ENCODE assay signal across 1 cellular context in genomic region chr12:47346251-47347019, GRCh38.
TF ChIP-seq lines count a peak whose summit lies in the region.

No MANE protein-coding gene starts in this region.

TF ChIP-seq in HepG2, 621 proteins besides CTCF, POLR2A, EP300 and RAD21 (continued from another document and continues in another):
- TF ChIP-seq SNAPC4 (CRISPR knock-in tag; IDR thresholded peaks at IDR 0.05) (no peak), ZNF484 (CRISPR knock-in tag; IDR thresholded peaks at IDR 0.05; ENCODE audit: borderline replicate concordance, low read depth) (no peak), NR2F6 (IDR thresholded peaks at IDR 0.05) (peak; percentile 68), NR2F6 (CRISPR knock-in tag; IDR thresholded peaks at IDR 0.05) (peak; percentile 82), MTF2 (CRISPR knock-in tag; IDR thresholded peaks at IDR 0.05; ENCODE audit: borderline replicate concordance) (no peak), GABPA (IDR thresholded peaks at IDR 0.05; ENCODE audit: low read depth, low read length) (no peak), GABPA (CRISPR knock-in tag; IDR thresholded peaks at IDR 0.05; ENCODE audit: low read depth) (0 out of 2 replicates have a peak, but pooled peaks have one; percentile 28), THAP9 (CRISPR knock-in tag; IDR thresholded peaks at IDR 0.05; ENCODE audit: borderline replicate concordance) (no peak), NR2F2 (IDR thresholded peaks at IDR 0.05; ENCODE audit: borderline replicate concordance, low read depth) (peak; percentile 82), SMAD1 (CRISPR knock-in tag; IDR thresholded peaks at IDR 0.05; ENCODE audit: borderline replicate concordance, low read depth) (no peak), TFDP2 (CRISPR knock-in tag; IDR thresholded peaks at IDR 0.05) (0 out of 2 replicates have a peak, but pooled peaks have one; percentile 16), ZNF710 (CRISPR knock-in tag; IDR thresholded peaks at IDR 0.05; ENCODE audit: borderline replicate concordance) (no peak), MEF2D (CRISPR knock-in tag; IDR thresholded peaks at IDR 0.05) (peak; percentile 66; the same call in 1 of the 2 replicates), STAT5B (CRISPR knock-in tag; IDR thresholded peaks at IDR 0.05) (no peak), ZNF644 (CRISPR knock-in tag; IDR thresholded peaks at IDR 0.05; ENCODE audit: low read depth) (0 out of 2 replicates have a peak, but pooled peaks have one; percentile 51), ZNF546 (CRISPR knock-in tag; conservative IDR thresholded peaks at IDR 0.05) (no peak), ZFP90 (CRISPR knock-in tag; IDR thresholded peaks at IDR 0.05; ENCODE audit: borderline replicate concordance) (no peak), ZNF75D (CRISPR knock-in tag; IDR thresholded peaks at IDR 0.05; ENCODE audit: borderline replicate concordance) (no peak), KAT8 (CRISPR knock-in tag; IDR thresholded peaks at IDR 0.05) (peak; percentile 51; the same call in 1 of the 2 replicates), ZNF609 (CRISPR knock-in tag; IDR thresholded peaks at IDR 0.05; ENCODE audit: borderline replicate concordance) (peak; percentile 57; the same call in 1 of the 2 replicates), TFE3 (CRISPR knock-in tag; IDR thresholded peaks at IDR 0.05) (no peak; the same call in 1 of the 2 replicates), ERF (CRISPR knock-in tag; IDR thresholded peaks at IDR 0.05) (no peak), ZNF496 (CRISPR knock-in tag; IDR thresholded peaks at IDR 0.05; ENCODE audit: insufficient replicate concordance) (no peak), ZSCAN31 (CRISPR knock-in tag; IDR thresholded peaks at IDR 0.05; ENCODE audit: low read depth) (no peak), AHDC1 (CRISPR knock-in tag; IDR thresholded peaks at IDR 0.05; ENCODE audit: borderline replicate concordance) (peak; percentile 85; the same call in 1 of the 2 replicates), ZNF12 (CRISPR knock-in tag; IDR thresholded peaks at IDR 0.05) (peak; percentile 80)
